8 cellular contexts compared by ENCODE assay signal in genomic region chr6:25278914-25279747, GRCh38.
A peak's percentile ranks its signal among the peaks of the same experiment; 100 is the strongest.
DNase-seq lines count a peak whose midpoint lies in the region; ATAC-seq and TF ChIP-seq lines count a peak whose summit lies in the region.

TSS of gene CARMIL1 (plus strand) at chr6:25279374. CDS start at chr6:25279796, 422 bp downstream.

- DNase-seq in AG09319 (ENCODE audit: extremely low read depth, low read depth), result peak; percentile 49
- DNase-seq in NCI-H226, result peak; percentile 90
- peak; percentile 60 for DNase-seq in activated CD4-positive, alpha-beta T cell treated with anti-CD3 and anti-CD28 coated beads for 1 hour
- peak; percentile 61 for DNase-seq in choroid plexus epithelial cell (ENCODE audit: low read depth)
- peak in 3 of 4 experiments; percentile 33 to 67 (median 53) for DNase-seq in stimulated activated CD4-positive, alpha-beta T cell treated with anti-CD3 and anti-CD28 coated beads, Interleukin-1b, Interleukin-23, amount 100 ng/mL, for 24 hours (ENCODE audit: low read depth in 4 of 4, low spot score in 1 of 4)

- peak within 1 kb of the TSS; percentile 74 for H3K27ac ChIP-seq in layer of hippocampus (ENCODE audit: low read depth, low read length)

- TF ChIP-seq CTCF in AG09319 (IDR thresholded peaks at IDR 0.05; ENCODE audit: low read depth, low read length) (peak; percentile 84), choroid plexus epithelial cell (conservative IDR thresholded peaks at IDR 0.05; ENCODE audit: low read depth, low read length) (peak; percentile 69)

- H3K4me3 ChIP-seq in choroid plexus epithelial cell (ENCODE audit: low read depth, low read length), result peak within 1 kb of the TSS; percentile 73

- H3K27me3 ChIP-seq in layer of hippocampus (ENCODE audit: control insufficient read depth, insufficient read depth, low read length), result no peaks in the 10 kb centered on the region

- ATAC-seq in GM18909 (IDR thresholded peaks at IDR 0.05; ENCODE audit: poor library complexity, unreplicated experiment) (peak; percentile 72), HG03139 (IDR thresholded peaks at IDR 0.05; ENCODE audit: unreplicated experiment) (peak; percentile 65)

Comparison
In these comparisons a context has a peak if more than half of its experiments do, and no peak if none do; other contexts are left out.
1. Peak in every context shown above with its lines: DNase-seq, ATAC-seq, H3K4me3 ChIP-seq and H3K27ac ChIP-seq.